ENCODE assay signal across 8 cellular contexts in genomic region chr13:95300625-95301134, GRCh38. TPM values are rescaled to one million over a fixed set of nuclear protein-coding genes. Genes with fewer than 3 reads are reported as not detected.
A peak's percentile ranks its signal among the peaks of the same experiment; 100 is the strongest.
DNase-seq lines count a peak whose midpoint lies in the region; ATAC-seq and TF ChIP-seq lines count a peak whose summit lies in the region.

No MANE protein-coding gene starts in this region.

- peak; percentile 79 for DNase-seq in AG20443 (ENCODE audit: low spot score)
- peak; percentile 33 for DNase-seq in NOMO-1 treated with DMSO at 0.1 percent for 48 hours (lab: John Stamatoyannopoulos, UW; ENCODE audit: unreplicated experiment)
- DNase-seq in activated T-cell treated with anti-CD3 and anti-CD28 coated beads, Interleukin-2, amount 50 U/mL, for 72 hours: peak; percentile 45 to 57
- peak; percentile 45 for DNase-seq in fibroblast of pulmonary artery (ENCODE audit: low read depth)
- DNase-seq in nephron progenitor cell: peak; percentile 63

- no peaks in the 10 kb centered on the region for H3K4me1 ChIP-seq in thymus (ENCODE audit: control insufficient read depth, insufficient read depth, low read length)

- no peaks in the 10 kb centered on the region for H3K9me3 Mint-ChIP-seq in activated T-cell treated with anti-CD3 and anti-CD28 coated beads, Interleukin-2, amount 50 U/mL, for 72 hours
- H3K9me3 Mint-ChIP-seq in nephron progenitor cell: peaks cover 5% of the 10 kb centered on the region

- TF ChIP-seq CTCF in fibroblast of pulmonary artery (IDR thresholded peaks at IDR 0.05; ENCODE audit: low read length, missing control alignments) (peak; percentile 8), nephron progenitor cell (IDR thresholded peaks at IDR 0.05) (no peak)

- H3K36me3 ChIP-seq in thymus (ENCODE audit: control insufficient read depth, insufficient read depth): no peaks in the 10 kb centered on the region

- peaks cover 0 to 3% of the 10 kb centered on the region in 2 donors for H3K36me3 Mint-ChIP-seq in activated T-cell treated with anti-CD3 and anti-CD28 coated beads, Interleukin-2, amount 50 U/mL, for 72 hours (ENCODE audit: insufficient read depth in 2 of 2)
- H3K36me3 Mint-ChIP-seq in nephron progenitor cell (ENCODE audit: low read depth): peaks cover 13% of the 10 kb centered on the region

- 7% methylated on average over 39 of the region's 39 CpGs for WGBS in thymus

- H3K27ac ChIP-seq in thymus (ENCODE audit: low read depth): peak overlapping the region; percentile 15

- H3K4me3 ChIP-seq in fibroblast of pulmonary artery (replicated peaks; ENCODE audit: low read depth, low read length) (peak overlapping the region; percentile 74), thymus (ENCODE audit: low read length) (peak overlapping the region; percentile 77)

- ATAC-seq in GM18870 (IDR thresholded peaks at IDR 0.05; ENCODE audit: unreplicated experiment): peak; percentile 21
- peak; percentile 34 for ATAC-seq in HG03097 (IDR thresholded peaks at IDR 0.05; ENCODE audit: low FRiP score, unreplicated experiment)
- ATAC-seq in activated T-cell treated with anti-CD3 and anti-CD28 coated beads, Interleukin-2, amount 50 U/mL, for 72 hours (replicated peaks in 1 of 2): peak; percentile 61 to 64

- H3K27me3 ChIP-seq in thymus (ENCODE audit: control insufficient read depth, insufficient read depth): no peaks in the 10 kb centered on the region

- no peaks in the 10 kb centered on the region for H3K27me3 Mint-ChIP-seq in activated T-cell treated with anti-CD3 and anti-CD28 coated beads, Interleukin-2, amount 50 U/mL, for 72 hours (ENCODE audit: low read depth)
- peaks cover 22% of the 10 kb centered on the region for H3K27me3 Mint-ChIP-seq in nephron progenitor cell (ENCODE audit: low read depth, poor library complexity)

- peak overlapping the region; percentile 86 for H3K4me3 Mint-ChIP-seq in activated T-cell treated with anti-CD3 and anti-CD28 coated beads, Interleukin-2, amount 50 U/mL, for 72 hours
- peak overlapping the region; percentile 87 for H3K4me3 Mint-ChIP-seq in nephron progenitor cell

- no peaks in the 10 kb centered on the region for H3K9me3 ChIP-seq in thymus (ENCODE audit: control insufficient read depth)

- H3K4me1 Mint-ChIP-seq in activated T-cell treated with anti-CD3 and anti-CD28 coated beads, Interleukin-2, amount 50 U/mL, for 72 hours (ENCODE audit: low read depth): peaks cover 45% of the 10 kb centered on the region
- H3K4me1 Mint-ChIP-seq in nephron progenitor cell: peaks cover 46% of the 10 kb centered on the region

- H3K27ac Mint-ChIP-seq in activated T-cell treated with anti-CD3 and anti-CD28 coated beads, Interleukin-2, amount 50 U/mL, for 72 hours: peak overlapping the region; percentile 52
- H3K27ac Mint-ChIP-seq in nephron progenitor cell: no peak overlapping the region

RNA-seq across cellular contexts. Expression of gene ABCC4, which starts 0.6 kb away (rescaled TPM):
- 10 to 100 TPM in 1 of 2 donors, 1 to 10 TPM in 1; 8.6 to 10.0 TPM for total RNA-seq in activated T-cell treated with anti-CD3 and anti-CD28 coated beads, Interleukin-2, amount 50 U/mL, for 72 hours
- 2.6 TPM for polyA plus RNA-seq in thymus

Comparison
In these comparisons a context has a peak if more than half of its experiments do, and no peak if none do; other contexts are left out.
1. Peak in every context shown above with its lines: DNase-seq, ATAC-seq, H3K4me3 ChIP-seq and H3K27ac ChIP-seq.